ENCODE assay signal across 27 cellular contexts in genomic region chr11:122183933-122184332, GRCh38.
"Had no signal": no experiment of that assay in that cellular context is flagged by ENCODE, and none has a peak within 500 bp of the region (broad histone marks: within the 10 kb centered on the region; RNA-seq: fewer than 3 reads in every experiment).

No MANE protein-coding gene starts in this region.

- H3K27me3 ChIP-seq: breast epithelium, Peyer's patch, SJSA1 had no signal

- ATAC-seq: activated T-helper 17 cell treated with anti-CD3 and anti-CD28 coated beads, Interleukin-2, amount 50 U/mL, for 72 hours; T-helper 17 cell had no signal

- H3K9ac ChIP-seq: KMS-11 had no signal

- H3K36me3 ChIP-seq: breast epithelium, Peyer's patch, SJSA1 had no signal

- H3K9me3 Mint-ChIP-seq: activated B cell treated with CpG ODN at 0.5 μM for 24 hours; activated CD4-positive, alpha-beta memory T cell treated with anti-CD3 and anti-CD28 coated beads for 36 hours; activated CD4-positive, alpha-beta T cell treated with anti-CD3 and anti-CD28 coated beads, Interleukin-2, amount 10 ng/mL, durations not matched to agents 7 days and 5 days; activated naive CD4-positive, alpha-beta T cell treated with anti-CD3 and anti-CD28 coated beads for 36 hours; activated T-helper 17 cell treated with anti-CD3 and anti-CD28 coated beads, Interleukin-2, amount 50 U/mL, for 72 hours had no signal

- H3K27ac Mint-ChIP-seq: activated B cell treated with CpG ODN at 0.5 μM for 24 hours; activated CD4-positive, alpha-beta memory T cell treated with anti-CD3 and anti-CD28 coated beads for 36 hours; activated CD4-positive, alpha-beta T cell treated with anti-CD3 and anti-CD28 coated beads, Interleukin-2, amount 10 ng/mL, durations not matched to agents 7 days and 5 days; activated naive CD4-positive, alpha-beta T cell treated with anti-CD3 and anti-CD28 coated beads for 36 hours; activated naive CD8-positive, alpha-beta T cell; activated T-helper 17 cell treated with anti-CD3 and anti-CD28 coated beads, Interleukin-2, amount 50 U/mL, for 72 hours; T-helper 17 cell had no signal

- H3K27ac ChIP-seq: breast epithelium, KMS-11, Peyer's patch, RWPE1, SJSA1 had no signal

- DNase-seq: activated B cell treated with CpG ODN at 0.5 μM for 24 hours; activated CD4-positive, alpha-beta memory T cell treated with anti-CD3 and anti-CD28 coated beads for 36 hours; activated CD4-positive, alpha-beta T cell treated with anti-CD3 and anti-CD28 coated beads, Interleukin-2, amount 10 ng/mL, durations not matched to agents 7 days and 5 days; activated CD8-positive, alpha-beta memory T cell treated with anti-CD3 and anti-CD28 coated beads for 24 hours; activated gamma-delta T cell; activated naive CD4-positive, alpha-beta T cell treated with anti-CD3 and anti-CD28 coated beads for 36 hours; activated T-cell treated with anti-CD3 and anti-CD28 coated beads, Interleukin-2, amount 50 U/mL, for 48 hours; caudate nucleus; NCI-H1092; NCI-H1417; NCI-H2029; NCI-H2107; NCI-H345; NCI-H510A; NCI-H526 treated with DMSO at 0.1 percent for 48 hours; NCI-H82; OCI-M1; Peyer's patch; SHP77; T-helper 17 cell; T-helper 9 cell had no signal

- H3K36me3 Mint-ChIP-seq: activated CD4-positive, alpha-beta memory T cell treated with anti-CD3 and anti-CD28 coated beads for 36 hours; activated naive CD8-positive, alpha-beta T cell had no signal

- H3K4me1 Mint-ChIP-seq: activated B cell treated with CpG ODN at 0.5 μM for 24 hours; activated CD4-positive, alpha-beta T cell treated with anti-CD3 and anti-CD28 coated beads, Interleukin-2, amount 10 ng/mL, durations not matched to agents 7 days and 5 days; activated T-helper 17 cell treated with anti-CD3 and anti-CD28 coated beads, Interleukin-2, amount 50 U/mL, for 72 hours; T-helper 17 cell had no signal

- H3K4me2 ChIP-seq: KMS-11 had no signal

- H3K4me3 ChIP-seq: breast epithelium, Peyer's patch, SJSA1 had no signal

- H3K4me1 ChIP-seq: breast epithelium, Peyer's patch had no signal

- H3K9me3 ChIP-seq: Peyer's patch, SJSA1 had no signal

- H3K4me3 Mint-ChIP-seq: activated B cell treated with CpG ODN at 0.5 μM for 24 hours; activated CD4-positive, alpha-beta memory T cell treated with anti-CD3 and anti-CD28 coated beads for 36 hours; activated CD4-positive, alpha-beta T cell treated with anti-CD3 and anti-CD28 coated beads, Interleukin-2, amount 10 ng/mL, durations not matched to agents 7 days and 5 days; activated naive CD4-positive, alpha-beta T cell treated with anti-CD3 and anti-CD28 coated beads for 36 hours; activated naive CD8-positive, alpha-beta T cell; activated T-helper 17 cell treated with anti-CD3 and anti-CD28 coated beads, Interleukin-2, amount 50 U/mL, for 72 hours; T-helper 17 cell had no signal
